ENCODE assay signal across 1 cellular context in genomic region chr11:77994434-77995362, GRCh38.
A peak's percentile ranks its signal among the peaks of the same experiment; 100 is the strongest.
TF ChIP-seq lines count a peak whose summit lies in the region.

INTS4 (minus strand) TSS chr11:77994668; CDS start chr11:77994643, 25 bp downstream.

TF ChIP-seq in K562, 482 proteins besides CTCF, POLR2A, EP300 and RAD21 (continued from another document and continues in another):
- TF ChIP-seq, protein P1, sequence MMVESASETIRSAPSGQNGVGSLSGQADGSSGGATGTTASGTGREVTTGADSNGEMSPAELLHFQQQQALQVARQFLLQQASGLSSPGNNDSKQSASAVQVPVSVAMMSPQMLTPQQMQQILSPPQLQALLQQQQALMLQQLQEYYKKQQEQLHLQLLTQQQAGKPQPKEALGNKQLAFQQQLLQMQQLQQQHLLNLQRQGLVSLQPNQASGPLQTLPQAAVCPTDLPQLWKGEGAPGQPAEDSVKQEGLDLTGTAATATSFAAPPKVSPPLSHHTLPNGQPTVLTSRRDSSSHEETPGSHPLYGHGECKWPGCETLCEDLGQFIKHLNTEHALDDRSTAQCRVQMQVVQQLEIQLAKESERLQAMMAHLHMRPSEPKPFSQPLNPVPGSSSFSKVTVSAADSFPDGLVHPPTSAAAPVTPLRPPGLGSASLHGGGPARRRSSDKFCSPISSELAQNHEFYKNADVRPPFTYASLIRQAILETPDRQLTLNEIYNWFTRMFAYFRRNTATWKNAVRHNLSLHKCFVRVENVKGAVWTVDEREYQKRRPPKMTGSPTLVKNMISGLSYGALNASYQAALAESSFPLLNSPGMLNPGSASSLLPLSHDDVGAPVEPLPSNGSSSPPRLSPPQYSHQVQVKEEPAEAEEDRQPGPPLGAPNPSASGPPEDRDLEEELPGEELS (CRISPR knock-in tag; IDR thresholded peaks at IDR 0.05; ENCODE audit: borderline replicate concordance): peak; percentile 78; the same call in 1 of the 2 replicates
- TF ChIP-seq ELK1 (CRISPR knock-in tag; IDR thresholded peaks at IDR 0.05) (no peak), ZNF561 (CRISPR knock-in tag; conservative IDR thresholded peaks at IDR 0.05) (no peak), ATF1 (CRISPR knock-in tag; IDR thresholded peaks at IDR 0.05) (no peak), ATF1 (tag; IDR thresholded peaks at IDR 0.05) (peak; percentile 91), SAP30 (IDR thresholded peaks at IDR 0.05; ENCODE audit: borderline replicate concordance, insufficient read depth, low read depth, low read length, poor library complexity, severe bottlenecking) (peak; percentile 82), RBM39 (optimal IDR thresholded peaks at IDR 0.05; ENCODE audit: low read depth, low read length) (no peak), SMC3 (conservative IDR thresholded peaks at IDR 0.05; ENCODE audit: insufficient read depth, low read depth, low read length) (0 out of 2 replicates have a peak, but pooled peaks have one; percentile 8), NEUROD1 (IDR thresholded peaks at IDR 0.05; ENCODE audit: borderline replicate concordance, low read depth, low read length, partially characterized antibody) (peak; percentile 97), GABPA (tag; conservative IDR thresholded peaks at IDR 0.05; ENCODE audit: low read depth) (peak; percentile 98), TCF7 (IDR thresholded peaks at IDR 0.05; ENCODE audit: borderline replicate concordance) (no peak), SMARCB1 (IDR thresholded peaks at IDR 0.05; ENCODE audit: insufficient read length, low read depth) (no peak), ZNF507 (tag; conservative IDR thresholded peaks at IDR 0.05) (no peak), MCM7 (IDR thresholded peaks at IDR 0.05) (no peak), EGR1 (conservative IDR thresholded peaks at IDR 0.05) (peak; percentile 100), TOE1 (IDR thresholded peaks at IDR 0.05; ENCODE audit: borderline replicate concordance) (peak; percentile 93), TOE1 (CRISPR knock-in tag; IDR thresholded peaks at IDR 0.05; ENCODE audit: borderline replicate concordance, low read depth) (no peak), HNRNPLL (IDR thresholded peaks at IDR 0.05; ENCODE audit: low read depth, low read length, poor library complexity, severe bottlenecking) (peak; percentile 96), KLF1 (tag; IDR thresholded peaks at IDR 0.05) (no peak), AFF1 (IDR thresholded peaks at IDR 0.05; ENCODE audit: low read depth in 1 of 2, partially characterized antibody in 2 of 2) (peak; percentile 57 to 82), FUS (optimal IDR thresholded peaks at IDR 0.05; ENCODE audit: low read depth, low read length) (no peak), ZNF24 (IDR thresholded peaks at IDR 0.05) (0 out of 2 replicates have a peak, but pooled peaks have one; percentile 19), SMARCE1 (IDR thresholded peaks at IDR 0.05) (no peak), SP2 (IDR thresholded peaks at IDR 0.05; ENCODE audit: extremely low read depth, low read depth, low read length, poor library complexity, severe bottlenecking) (peak; percentile 68), ZNF324 (CRISPR knock-in tag; IDR thresholded peaks at IDR 0.05) (no peak), CREB3 (tag; conservative IDR thresholded peaks at IDR 0.05; ENCODE audit: low read depth) (peak; percentile 84; the same call in 1 of the 2 replicates), YBX1 (IDR thresholded peaks at IDR 0.05) (no peak), THRAP3 (IDR thresholded peaks at IDR 0.05; ENCODE audit: borderline replicate concordance) (no peak), KLF16 (IDR thresholded peaks at IDR 0.05) (peak; percentile 76), NR2F6 (CRISPR knock-in tag; IDR thresholded peaks at IDR 0.05) (no peak), HIVEP1 (CRISPR knock-in tag; IDR thresholded peaks at IDR 0.05) (no peak), SP1 (CRISPR knock-in tag; IDR thresholded peaks at IDR 0.05) (peak; percentile 92), RBFOX2 (IDR thresholded peaks at IDR 0.05; ENCODE audit: low read depth, low read length) (peak; percentile 85), NR2C1 (IDR thresholded peaks at IDR 0.05) (peak; percentile 98), NR2C1 (tag; IDR thresholded peaks at IDR 0.05) (peak; percentile 98), CBX1 (IDR thresholded peaks at IDR 0.05; ENCODE audit: low read depth) (peak; percentile 30; the same call in 1 of the 2 replicates), PTTG1 (tag; IDR thresholded peaks at IDR 0.05; ENCODE audit: low read depth) (no peak), HBP1 (CRISPR knock-in tag; IDR thresholded peaks at IDR 0.05) (no peak), MTF1 (CRISPR knock-in tag; IDR thresholded peaks at IDR 0.05; ENCODE audit: borderline replicate concordance) (no peak), ZBTB1 (CRISPR knock-in tag; IDR thresholded peaks at IDR 0.05; ENCODE audit: borderline replicate concordance, low read depth) (0 out of 2 replicates have a peak, but pooled peaks have one; percentile 43), RERE (CRISPR knock-in tag; IDR thresholded peaks at IDR 0.05; ENCODE audit: borderline replicate concordance) (no peak), SNIP1 (IDR thresholded peaks at IDR 0.05; ENCODE audit: low read depth) (peak; percentile 80), TAF7 (tag; IDR thresholded peaks at IDR 0.05) (peak; percentile 77), CTBP1 (IDR thresholded peaks at IDR 0.05; ENCODE audit: borderline replicate concordance) (peak; percentile 71), KDM4B (IDR thresholded peaks at IDR 0.05; ENCODE audit: borderline replicate concordance in 2 of 2, low read depth in 1 of 2) (peak in 1 of 2 experiments; percentile 97; a peak in 2 of 4 replicates), ZNF124 (CRISPR knock-in tag; IDR thresholded peaks at IDR 0.05) (no peak), CHD1 (IDR thresholded peaks at IDR 0.05; ENCODE audit: low read length) (no peak), ZNF644 (tag; IDR thresholded peaks at IDR 0.05; ENCODE audit: low read depth) (no peak; the same call in 1 of the 2 replicates)
- TF ChIP-seq, protein P2, sequence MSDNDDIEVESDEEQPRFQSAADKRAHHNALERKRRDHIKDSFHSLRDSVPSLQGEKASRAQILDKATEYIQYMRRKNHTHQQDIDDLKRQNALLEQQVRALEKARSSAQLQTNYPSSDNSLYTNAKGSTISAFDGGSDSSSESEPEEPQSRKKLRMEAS (CRISPR knock-in tag; IDR thresholded peaks at IDR 0.05): peak; percentile 78
- TF ChIP-seq, protein P3, sequence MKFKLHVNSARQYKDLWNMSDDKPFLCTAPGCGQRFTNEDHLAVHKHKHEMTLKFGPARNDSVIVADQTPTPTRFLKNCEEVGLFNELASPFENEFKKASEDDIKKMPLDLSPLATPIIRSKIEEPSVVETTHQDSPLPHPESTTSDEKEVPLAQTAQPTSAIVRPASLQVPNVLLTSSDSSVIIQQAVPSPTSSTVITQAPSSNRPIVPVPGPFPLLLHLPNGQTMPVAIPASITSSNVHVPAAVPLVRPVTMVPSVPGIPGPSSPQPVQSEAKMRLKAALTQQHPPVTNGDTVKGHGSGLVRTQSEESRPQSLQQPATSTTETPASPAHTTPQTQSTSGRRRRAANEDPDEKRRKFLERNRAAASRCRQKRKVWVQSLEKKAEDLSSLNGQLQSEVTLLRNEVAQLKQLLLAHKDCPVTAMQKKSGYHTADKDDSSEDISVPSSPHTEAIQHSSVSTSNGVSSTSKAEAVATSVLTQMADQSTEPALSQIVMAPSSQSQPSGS (CRISPR knock-in tag; IDR thresholded peaks at IDR 0.05): no peak
- TF ChIP-seq, protein P4, sequence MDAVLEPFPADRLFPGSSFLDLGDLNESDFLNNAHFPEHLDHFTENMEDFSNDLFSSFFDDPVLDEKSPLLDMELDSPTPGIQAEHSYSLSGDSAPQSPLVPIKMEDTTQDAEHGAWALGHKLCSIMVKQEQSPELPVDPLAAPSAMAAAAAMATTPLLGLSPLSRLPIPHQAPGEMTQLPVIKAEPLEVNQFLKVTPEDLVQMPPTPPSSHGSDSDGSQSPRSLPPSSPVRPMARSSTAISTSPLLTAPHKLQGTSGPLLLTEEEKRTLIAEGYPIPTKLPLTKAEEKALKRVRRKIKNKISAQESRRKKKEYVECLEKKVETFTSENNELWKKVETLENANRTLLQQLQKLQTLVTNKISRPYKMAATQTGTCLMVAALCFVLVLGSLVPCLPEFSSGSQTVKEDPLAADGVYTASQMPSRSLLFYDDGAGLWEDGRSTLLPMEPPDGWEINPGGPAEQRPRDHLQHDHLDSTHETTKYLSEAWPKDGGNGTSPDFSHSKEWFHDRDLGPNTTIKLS (IDR thresholded peaks at IDR 0.05; ENCODE audit: borderline replicate concordance, low read depth): peak; percentile 64; the same call in 1 of the 2 replicates
